1 cellular context compared by ENCODE assay signal in genomic region chr17:65173284-65173793, GRCh38.
TF ChIP-seq lines count a peak whose summit lies in the region.

No MANE protein-coding gene starts in this region.

TF ChIP-seq in GM12878, 131 proteins besides CTCF, POLR2A, EP300 and RAD21 (continued from another document):
- TF ChIP-seq IKZF2 (IDR thresholded peaks at IDR 0.05) (0 out of 4 replicates have a peak, but pooled peaks of 1 of the 2 experiments have one; percentile 14), IRF4 (IDR thresholded peaks at IDR 0.05; ENCODE audit: low read depth, low read length) (no peak), ASH2L (IDR thresholded peaks at IDR 0.05; ENCODE audit: borderline replicate concordance, low read depth) (no peak), RUNX3 (IDR thresholded peaks at IDR 0.05; ENCODE audit: low read length) (peak; percentile 28; the same call in 1 of the 2 replicates), NFXL1 (IDR thresholded peaks at IDR 0.05; ENCODE audit: borderline replicate concordance) (0 out of 2 replicates have a peak, but pooled peaks have one; percentile 34), HCFC1 (IDR thresholded peaks at IDR 0.05; ENCODE audit: low read length) (no peak)
- TF ChIP-seq, protein P1, sequence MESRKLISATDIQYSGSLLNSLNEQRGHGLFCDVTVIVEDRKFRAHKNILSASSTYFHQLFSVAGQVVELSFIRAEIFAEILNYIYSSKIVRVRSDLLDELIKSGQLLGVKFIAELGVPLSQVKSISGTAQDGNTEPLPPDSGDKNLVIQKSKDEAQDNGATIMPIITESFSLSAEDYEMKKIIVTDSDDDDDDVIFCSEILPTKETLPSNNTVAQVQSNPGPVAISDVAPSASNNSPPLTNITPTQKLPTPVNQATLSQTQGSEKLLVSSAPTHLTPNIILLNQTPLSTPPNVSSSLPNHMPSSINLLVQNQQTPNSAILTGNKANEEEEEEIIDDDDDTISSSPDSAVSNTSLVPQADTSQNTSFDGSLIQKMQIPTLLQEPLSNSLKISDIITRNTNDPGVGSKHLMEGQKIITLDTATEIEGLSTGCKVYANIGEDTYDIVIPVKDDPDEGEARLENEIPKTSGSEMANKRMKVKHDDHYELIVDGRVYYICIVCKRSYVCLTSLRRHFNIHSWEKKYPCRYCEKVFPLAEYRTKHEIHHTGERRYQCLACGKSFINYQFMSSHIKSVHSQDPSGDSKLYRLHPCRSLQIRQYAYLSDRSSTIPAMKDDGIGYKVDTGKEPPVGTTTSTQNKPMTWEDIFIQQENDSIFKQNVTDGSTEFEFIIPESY (IDR thresholded peaks at IDR 0.05) = no peak
TF ChIP-seq in GM12878: peak in this region for 4.
